20 cellular contexts compared by ENCODE assay signal in genomic region chr7:88866265-88866863, GRCh38.
A peak's percentile ranks its signal among the peaks of the same experiment; 100 is the strongest.
DNase-seq lines count a peak whose midpoint lies in the region; ATAC-seq, FAIRE-seq and TF ChIP-seq lines count a peak whose summit lies in the region.
"Had no signal": no experiment of that assay in that cellular context is flagged by ENCODE, and none has a peak within 500 bp of the region (broad histone marks: within the 10 kb centered on the region; RNA-seq: fewer than 3 reads in every experiment).

No MANE protein-coding gene starts in this region.

- TF ChIP-seq CTCF in GM12878 (IDR thresholded peaks at IDR 0.05 in 2 of 3, conservative IDR thresholded peaks at IDR 0.05 in 1 of 3; ENCODE audit: control insufficient read depth in 2 of 3, extremely low read depth in 1 of 3, insufficient read depth in 1 of 3, low read depth in 3 of 3, low read length in 3 of 3): no peak
- TF ChIP-seq CTCF in A673 (conservative IDR thresholded peaks at IDR 0.05; ENCODE audit: low read depth, low read length): no peak

- no peak overlapping the region for H3K4me3 ChIP-seq in GM12878
- no peak overlapping the region for H3K4me3 ChIP-seq in A673 (ENCODE audit: low read depth, low read length, poor library complexity, severe bottlenecking)

- CTCF ChIA-PET in GM12878 (lab: Yijun Ruan, JAX): no interaction called here
- CTCF ChIA-PET in A673 (lab: Charles Lee): no interaction called here

- no peak overlapping the region for H3K9ac ChIP-seq in GM12878 (ENCODE audit: control insufficient read depth, insufficient read depth, low read length)

- H3K4me1 ChIP-seq in GM12878 (ENCODE audit: control insufficient read depth, insufficient read depth, low read length): no peaks in the 10 kb centered on the region
- H3K4me1 ChIP-seq in A673 (ENCODE audit: insufficient read depth, low read length, poor library complexity, severe bottlenecking): no peaks in the 10 kb centered on the region

- H3K9me3 ChIP-seq in GM12878 (replicated peaks; ENCODE audit: control insufficient read depth, insufficient read depth, low read length) (no peaks in the 10 kb centered on the region), A673 (ENCODE audit: low read depth, low read length, poor library complexity, severe bottlenecking) (no peaks in the 10 kb centered on the region)

- ATAC-seq in GM18520 (IDR thresholded peaks at IDR 0.05; ENCODE audit: unreplicated experiment): peak; percentile 72
- peak; percentile 65 for ATAC-seq in GM19463 (IDR thresholded peaks at IDR 0.05; ENCODE audit: unreplicated experiment)
- peak; percentile 70 for ATAC-seq in HG03342 (IDR thresholded peaks at IDR 0.05; ENCODE audit: unreplicated experiment)
- ATAC-seq in GM12878: peak; percentile 66
- ATAC-seq in HG02623 (IDR thresholded peaks at IDR 0.05; ENCODE audit: unreplicated experiment): no peak
- ATAC-seq: PC-3 had no signal

- no peak overlapping the region for H3K4me2 ChIP-seq in GM12878 (ENCODE audit: control insufficient read depth, insufficient read depth)

- H3K27me3 ChIP-seq in GM12878 (replicated peaks in 1 of 2; ENCODE audit: control insufficient read depth in 2 of 2, insufficient read depth in 2 of 2, low read length in 1 of 2): no peaks in the 10 kb centered on the region
- no peaks in the 10 kb centered on the region for H3K27me3 ChIP-seq in A673 (replicated peaks; ENCODE audit: insufficient read depth, low read depth, low read length, poor library complexity)

- in situ Hi-C loops in GM12878 (cut with MboI): no loop called here

- FAIRE-seq in GM12878 (lab: Jason Lieb, UNC): no peak
- FAIRE-seq: TTC549 had no signal

- no peaks in the 10 kb centered on the region for H3K79me2 ChIP-seq in GM12878 (ENCODE audit: control insufficient read depth, insufficient read depth, low read length)

- H4K20me1 ChIP-seq in GM12878 (ENCODE audit: control insufficient read depth, insufficient read depth): no peaks in the 10 kb centered on the region

- RAD21 ChIA-PET in GM12878 (lab: Charles Lee; ENCODE audit: unreplicated experiment): no interaction called here

- DNase-seq in GM12878 (ENCODE audit: low read depth, low spot score) (no peak), NCI-H128 (lab: John Stamatoyannopoulos, UW; ENCODE audit: unreplicated experiment) (no peak), A673 (ENCODE audit: low spot score) (no peak)
- DNase-seq: ACHN, AML-193, COR-L47, DMS153, GOT3, KBM-7, NCI-H1436, NCI-H2029, NCI-H2171 treated with DMSO at 0.1 percent for 48 hours, NCI-H446 treated with DMSO at 0.1 percent for 48 hours, PC-3 had no signal

- SMC1A ChIA-PET in GM12878 (lab: Charles Lee; ENCODE audit: uncharacterized antibody, unreplicated experiment): interaction anchor here (0.8 kb wide), 1 partner anchor 29 kb away, joined by 3 read pairs; no protein-coding TSS in a partner anchor

- intact Hi-C loops in GM12878 (cut with micrococcal nuclease; ENCODE audit: unreplicated experiment): no loop called here
- intact Hi-C loops in A673 (cut with micrococcal nuclease; ENCODE audit: unreplicated experiment): no loop called here

- no peak overlapping the region for H2AFZ ChIP-seq in GM12878 (ENCODE audit: control insufficient read depth, low read depth, low read length)

- no peak for TF ChIP-seq EP300 in GM12878 (IDR thresholded peaks at IDR 0.05; ENCODE audit: borderline replicate concordance in 1 of 2, control insufficient read depth in 1 of 2, low read depth in 2 of 2, low read length in 2 of 2)

- no peak for TF ChIP-seq POLR2A in GM12878 (IDR thresholded peaks at IDR 0.05; ENCODE audit: low read depth, low read length)

- H3K36me3 ChIP-seq in GM12878 (ENCODE audit: control insufficient read depth in 2 of 2, insufficient read depth in 2 of 2, low read length in 1 of 2): no peaks in the 10 kb centered on the region
- H3K36me3 ChIP-seq in A673 (ENCODE audit: insufficient read depth, low read length, poor library complexity, severe bottlenecking): no peaks in the 10 kb centered on the region

- BruUV-seq in GM12878 (replicated peaks; lab: Mats Ljungman, UMichigan) (no TSS peak), A673 (replicated peaks; lab: Mats Ljungman, UMichigan) (no TSS peak)

- H3K27ac ChIP-seq in GM12878 (ENCODE audit: control insufficient read depth, insufficient read depth): no peak overlapping the region
- no peak overlapping the region for H3K27ac ChIP-seq in A673 (ENCODE audit: low read depth, low read length, poor library complexity, severe bottlenecking)
- H3K27ac ChIP-seq: RWPE1 had no signal

- POLR2A ChIA-PET in GM12878 (lab: Charles Lee) (no interaction called here), A673 (lab: Charles Lee; ENCODE audit: low non-redundant PET) (no interaction called here)

- no peak for TF ChIP-seq RAD21 in GM12878 (IDR thresholded peaks at IDR 0.05; ENCODE audit: insufficient read depth, low read depth, low read length)

- WGBS in GM12878 (ENCODE audit: insufficient coverage, insufficient replicate concordance, low lambda C conversion rate, missing lambda C conversion rate): 39% methylated on average over 2 of the region's 2 CpGs

TF ChIP-seq in GM12878, 131 proteins besides CTCF, POLR2A, EP300 and RAD21 (continues in another document):
- TF ChIP-seq NFXL1 (IDR thresholded peaks at IDR 0.05; ENCODE audit: borderline replicate concordance) (no peak), BACH1 (IDR thresholded peaks at IDR 0.05; ENCODE audit: borderline replicate concordance) (no peak), RELB (IDR thresholded peaks at IDR 0.05; ENCODE audit: low read depth) (no peak), ASH2L (IDR thresholded peaks at IDR 0.05; ENCODE audit: borderline replicate concordance, low read depth) (no peak), CHD1 (IDR thresholded peaks at IDR 0.05; ENCODE audit: low read depth, low read length) (no peak), CUX1 (IDR thresholded peaks at IDR 0.05; ENCODE audit: insufficient replicate concordance, low read depth, low read length) (no peak), ELK1 (IDR thresholded peaks at IDR 0.05; ENCODE audit: low read depth, low read length) (no peak)
